ENCODE assay signal across 1 cellular context in the genomic region with DNA sequence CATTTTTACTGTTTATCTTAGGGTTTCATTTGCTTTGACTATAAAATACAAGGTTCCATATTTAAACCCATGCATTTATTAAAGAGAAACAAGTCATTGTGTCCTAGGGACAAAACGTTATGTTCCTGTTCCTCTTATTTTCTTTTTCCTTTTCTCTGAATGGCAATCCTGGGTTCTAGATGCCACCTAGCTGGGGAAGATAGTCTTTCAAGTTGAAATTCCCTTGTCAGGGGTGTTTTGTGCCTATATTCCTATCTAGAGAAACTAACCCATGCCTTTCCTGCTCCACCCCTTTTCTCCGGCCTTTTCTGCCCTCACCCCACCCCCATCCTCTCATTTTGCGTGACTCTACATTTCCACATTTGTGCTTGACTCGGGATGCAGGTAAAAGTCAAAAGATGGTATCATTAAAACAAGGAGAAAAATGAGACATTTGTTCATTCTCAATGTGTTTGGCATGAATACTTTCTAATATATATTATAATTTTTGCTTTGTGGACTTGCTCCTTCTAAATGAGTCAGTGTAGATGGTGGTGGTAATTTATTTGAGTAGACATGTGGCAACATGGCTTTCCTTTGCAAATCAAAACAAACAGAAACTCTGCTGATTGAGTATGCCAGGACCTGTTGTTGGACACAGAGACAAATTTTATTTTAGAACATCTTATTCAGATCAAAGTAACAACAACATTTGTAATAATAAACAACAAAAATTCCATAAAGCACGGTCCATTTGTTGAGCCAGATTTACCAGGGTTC.
TF ChIP-seq lines count a peak whose summit lies in the region.

No MANE protein-coding gene starts in this region.

TF ChIP-seq in HCT116, 20 proteins besides CTCF, POLR2A, EP300 and RAD21 (continued from another document):
- TF ChIP-seq, protein P1, sequence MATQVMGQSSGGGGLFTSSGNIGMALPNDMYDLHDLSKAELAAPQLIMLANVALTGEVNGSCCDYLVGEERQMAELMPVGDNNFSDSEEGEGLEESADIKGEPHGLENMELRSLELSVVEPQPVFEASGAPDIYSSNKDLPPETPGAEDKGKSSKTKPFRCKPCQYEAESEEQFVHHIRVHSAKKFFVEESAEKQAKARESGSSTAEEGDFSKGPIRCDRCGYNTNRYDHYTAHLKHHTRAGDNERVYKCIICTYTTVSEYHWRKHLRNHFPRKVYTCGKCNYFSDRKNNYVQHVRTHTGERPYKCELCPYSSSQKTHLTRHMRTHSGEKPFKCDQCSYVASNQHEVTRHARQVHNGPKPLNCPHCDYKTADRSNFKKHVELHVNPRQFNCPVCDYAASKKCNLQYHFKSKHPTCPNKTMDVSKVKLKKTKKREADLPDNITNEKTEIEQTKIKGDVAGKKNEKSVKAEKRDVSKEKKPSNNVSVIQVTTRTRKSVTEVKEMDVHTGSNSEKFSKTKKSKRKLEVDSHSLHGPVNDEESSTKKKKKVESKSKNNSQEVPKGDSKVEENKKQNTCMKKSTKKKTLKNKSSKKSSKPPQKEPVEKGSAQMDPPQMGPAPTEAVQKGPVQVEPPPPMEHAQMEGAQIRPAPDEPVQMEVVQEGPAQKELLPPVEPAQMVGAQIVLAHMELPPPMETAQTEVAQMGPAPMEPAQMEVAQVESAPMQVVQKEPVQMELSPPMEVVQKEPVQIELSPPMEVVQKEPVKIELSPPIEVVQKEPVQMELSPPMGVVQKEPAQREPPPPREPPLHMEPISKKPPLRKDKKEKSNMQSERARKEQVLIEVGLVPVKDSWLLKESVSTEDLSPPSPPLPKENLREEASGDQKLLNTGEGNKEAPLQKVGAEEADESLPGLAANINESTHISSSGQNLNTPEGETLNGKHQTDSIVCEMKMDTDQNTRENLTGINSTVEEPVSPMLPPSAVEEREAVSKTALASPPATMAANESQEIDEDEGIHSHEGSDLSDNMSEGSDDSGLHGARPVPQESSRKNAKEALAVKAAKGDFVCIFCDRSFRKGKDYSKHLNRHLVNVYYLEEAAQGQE (IDR thresholded peaks at IDR 0.05; ENCODE audit: low read depth): no peak
- TF ChIP-seq ZNF274 (IDR thresholded peaks at IDR 0.05; ENCODE audit: low read depth, low read length): no peak
- no peak for TF ChIP-seq EZH2phosphoT487 (IDR thresholded peaks at IDR 0.05; ENCODE audit: borderline replicate concordance)
- TF ChIP-seq, protein P2, sequence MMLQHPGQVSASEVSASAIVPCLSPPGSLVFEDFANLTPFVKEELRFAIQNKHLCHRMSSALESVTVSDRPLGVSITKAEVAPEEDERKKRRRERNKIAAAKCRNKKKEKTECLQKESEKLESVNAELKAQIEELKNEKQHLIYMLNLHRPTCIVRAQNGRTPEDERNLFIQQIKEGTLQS (IDR thresholded peaks at IDR 0.05): no peak
- TF ChIP-seq JUND (IDR thresholded peaks at IDR 0.05): no peak
- TF ChIP-seq, protein P3, sequence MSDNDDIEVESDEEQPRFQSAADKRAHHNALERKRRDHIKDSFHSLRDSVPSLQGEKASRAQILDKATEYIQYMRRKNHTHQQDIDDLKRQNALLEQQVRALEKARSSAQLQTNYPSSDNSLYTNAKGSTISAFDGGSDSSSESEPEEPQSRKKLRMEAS (IDR thresholded peaks at IDR 0.05): no peak
